19 cellular contexts compared by ENCODE assay signal in the genomic region with DNA sequence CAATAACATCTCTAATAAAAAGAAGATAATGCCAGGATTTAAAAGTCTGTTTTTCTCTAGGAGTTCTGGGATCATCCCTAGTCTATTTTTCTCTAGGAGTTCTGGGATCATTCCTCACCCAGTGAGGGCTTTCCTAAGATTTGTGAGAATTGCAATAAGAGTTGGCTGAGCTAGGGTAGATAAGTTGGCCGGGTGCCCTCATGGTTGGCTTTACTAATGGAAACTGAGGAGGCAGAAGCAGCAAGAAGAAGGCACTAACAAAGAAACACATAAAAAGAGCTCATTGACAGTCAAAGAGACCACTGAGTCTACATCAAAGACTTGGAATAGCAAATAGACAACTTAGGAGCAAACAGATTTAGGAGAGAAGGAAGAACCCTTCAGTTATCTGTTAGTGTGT. TPM values are rescaled to one million over a fixed set of nuclear protein-coding genes. Genes with fewer than 3 reads are reported as not detected.
"Had no signal": no experiment of that assay in that cellular context is flagged by ENCODE, and none has a peak within 500 bp of the region (broad histone marks: within the 10 kb centered on the region; RNA-seq: fewer than 3 reads in every experiment).

No MANE protein-coding gene starts in this region.

- H3K36me3 ChIP-seq: ascending aorta, cardiac muscle cell, stomach, transverse colon had no signal

- H3K27me3 ChIP-seq: ascending aorta, cardiac muscle cell, SJSA1, stomach had no signal

- DNase-seq: activated CD8-positive, alpha-beta memory T cell treated with anti-CD3 and anti-CD28 coated beads, Interleukin-2, amount 50 U/mL, for 4 hours; activated CD8-positive, alpha-beta T cell treated with anti-CD3 and anti-CD28 coated beads for 36 hours; activated gamma-delta T cell treated with Interleukin-2 at 50 U/mL for 16 hours; activated naive CD8-positive, alpha-beta T cell treated with anti-CD3 and anti-CD28 coated beads, Interleukin-2, amount 10 ng/mL, durations not matched to agents 7 days and 5 days; activated T-cell treated with anti-CD3 and anti-CD28 coated beads, Interleukin-2, amount 50 U/mL, for 72 hours; cortex of kidney; effector memory CD4-positive, alpha-beta T cell; mucosa of descending colon; naive thymus-derived CD8-positive, alpha-beta T cell; stimulated activated CD4-positive, alpha-beta T cell treated with anti-CD3 and anti-CD28 coated beads, Interleukin-15, amount 100 ng/mL, for 24 hours; stimulated activated CD4-positive, alpha-beta T cell treated with anti-CD3 and anti-CD28 coated beads, Interleukin-4, amount 100 ng/mL, for 24 hours; stomach; SW 1271; transverse colon had no signal

- H3K9me3 ChIP-seq: ascending aorta, mucosa of descending colon, SJSA1, stomach, transverse colon had no signal

- H3K27ac ChIP-seq: ascending aorta, cardiac muscle cell, stomach, transverse colon had no signal

- H3K4me3 ChIP-seq: cardiac muscle cell, mucosa of descending colon, SJSA1, stomach, transverse colon had no signal

RNA-seq across cellular contexts. Expression of gene SLC1A3, which starts 4.2 kb away (rescaled TPM):
- total RNA-seq: lung microvascular endothelial cell; naive thymus-derived CD8-positive, alpha-beta T cell; pulmonary artery endothelial cell had no signal
